12 cellular contexts compared by ENCODE assay signal in genomic region chrX:68808686-68809357, GRCh38. TPM values are rescaled to one million over a fixed set of nuclear protein-coding genes. Genes with fewer than 3 reads are reported as not detected.
DNase-seq lines count a peak whose midpoint lies in the region; ATAC-seq, FAIRE-seq and TF ChIP-seq lines count a peak whose summit lies in the region.
"Had no signal": no experiment of that assay in that cellular context is flagged by ENCODE, and none has a peak within 500 bp of the region (broad histone marks: within the 10 kb centered on the region; RNA-seq: fewer than 3 reads in every experiment).

No MANE protein-coding gene starts in this region.

- TF ChIP-seq CTCF in BJ (IDR thresholded peaks at IDR 0.05; ENCODE audit: insufficient read depth, low read depth, low read length) (peak; percentile 31; the same call in 1 of the 2 replicates), bronchial epithelial cell (IDR thresholded peaks at IDR 0.05; ENCODE audit: insufficient read depth, low read length, severe bottlenecking) (peak; percentile 41), liver (IDR thresholded peaks at IDR 0.05; ENCODE audit: low read depth, low read length, missing input control) (peak; percentile 37)

- DNase-seq in BJ (ENCODE audit: low read depth) (no peak), M059J (ENCODE audit: low read depth) (peak; percentile 21), bronchial epithelial cell (ENCODE audit: low read depth) (no peak), globus pallidus (ENCODE audit: low spot score) (no peak), A172 (ENCODE audit: low spot score) (no peak)
- no peak for DNase-seq in NK-92 treated with Interleukin-12 subunit alpha and Interleukin-12 subunit beta, amount 100 ng/mL, for 24 hours (lab: John Stamatoyannopoulos, UW)
- DNase-seq: activated CD4-positive, alpha-beta T cell treated with anti-CD3 and anti-CD28 coated beads, Interleukin-2, amount 10 ng/mL, durations not matched to agents 7 days and 5 days; NCI-H526 treated with DMSO at 0.1 percent for 48 hours; stimulated activated naive CD4-positive, alpha-beta T cell had no signal

- POLR2A ChIA-PET in BJ (lab: Charles Lee): no interaction called here

- peak; percentile 71 to 79 for TF ChIP-seq RAD21 in liver (IDR thresholded peaks at IDR 0.05)

- no peak for ATAC-seq in HG02884 (IDR thresholded peaks at IDR 0.05; ENCODE audit: unreplicated experiment)
- ATAC-seq: body of pancreas had no signal

- no peaks in the 10 kb centered on the region for H3K9me3 ChIP-seq in liver (ENCODE audit: control insufficient read depth in 4 of 4, low read length in 3 of 4)
- H3K9me3 ChIP-seq: body of pancreas had no signal

- no peak overlapping the region for H3K4me3 ChIP-seq in BJ (ENCODE audit: low read depth, low read length)
- H3K4me3 ChIP-seq in bronchial epithelial cell (ENCODE audit: low read depth, low read length): no peak overlapping the region
- no peak overlapping the region for H3K4me3 ChIP-seq in liver (ENCODE audit: low read depth in 1 of 3, low read length in 3 of 3)
- H3K4me3 ChIP-seq: body of pancreas had no signal

- no peaks in the 10 kb centered on the region for H3K36me3 ChIP-seq in BJ (ENCODE audit: control insufficient read depth, insufficient read depth, low read length)
- no peaks in the 10 kb centered on the region for H3K36me3 ChIP-seq in bronchial epithelial cell (ENCODE audit: control insufficient read depth, insufficient read depth, low read length)
- no peaks in the 10 kb centered on the region for H3K36me3 ChIP-seq in liver (ENCODE audit: control insufficient read depth in 4 of 4, insufficient read depth in 3 of 4, low read depth in 1 of 4, low read length in 3 of 4)

- H3K27me3 ChIP-seq in BJ (ENCODE audit: control insufficient read depth, insufficient read depth, low read length) (no peaks in the 10 kb centered on the region), bronchial epithelial cell (ENCODE audit: control insufficient read depth, insufficient read depth, low read length) (no peaks in the 10 kb centered on the region), liver (ENCODE audit: control insufficient read depth in 4 of 4, insufficient read depth in 4 of 4, low read length in 3 of 4) (peaks cover 0 to 2% (median 0%) of the 10 kb centered on the region in 4 donors)
- H3K27me3 ChIP-seq: body of pancreas had no signal

- H3K27ac ChIP-seq in liver (ENCODE audit: low read depth in 1 of 2, low read length in 2 of 2): no peak overlapping the region
- H3K27ac ChIP-seq: body of pancreas had no signal

- CTCF ChIA-PET in BJ (lab: Yijun Ruan, JAX): interaction anchor here (0.6 to 1.6 kb wide), 6 partner anchors 97 to 1783 kb away, joined by 3 to 7 read pairs (median 4); no protein-coding TSS in a partner anchor

- no peak overlapping the region for H3K9ac ChIP-seq in liver (ENCODE audit: low read depth in 1 of 2, low read length in 2 of 2)

- peaks cover 0 to 6% (median 3%) of the 10 kb centered on the region in 4 donors for H3K4me1 ChIP-seq in liver (ENCODE audit: control insufficient read depth in 4 of 4, insufficient read depth in 4 of 4, low read length in 3 of 4)
- H3K4me1 ChIP-seq: body of pancreas had no signal

- 54% methylated on average over 6 of the region's 6 CpGs for WGBS in liver

- FAIRE-seq in bronchial epithelial cell (lab: Jason Lieb, UNC): no peak

TF ChIP-seq in liver, 16 proteins besides CTCF, POLR2A, EP300 and RAD21:
- TF ChIP-seq YY1 (IDR thresholded peaks at IDR 0.05): no peak
- TF ChIP-seq HNF4A (conservative IDR thresholded peaks at IDR 0.05): peak in 1 of 2 donors; percentile 30
- TF ChIP-seq HNF4G (IDR thresholded peaks at IDR 0.05): no peak

RNA-seq across cellular contexts. Expression of gene EFNB1, which starts 20.0 kb away (rescaled TPM):
- polyA plus RNA-seq in BJ (2011; rRNA removed) (10.8 and 15.2 TPM in 2 replicates), liver (1 to 10 TPM; 3.6 to 7.9 TPM)
- polyA minus RNA-seq in BJ (2011; rRNA and poly(A)+ RNA removed): 5.1 and 8.5 TPM in 2 replicates
- total RNA-seq in M059J (2014; rRNA removed; shearing (Covaris generic)): 11.2 and 15.3 TPM in 2 replicates
- total RNA-seq in bronchial epithelial cell (117 and 159 TPM in 2 replicates), liver (1 to 10 TPM; 8.3 to 8.9 TPM)
- total RNA-seq in A172 (2014; rRNA removed; shearing (Covaris generic)): 6.7 and 8.3 TPM in 2 replicates
